1 cellular context compared by ENCODE assay signal in the genomic region with DNA sequence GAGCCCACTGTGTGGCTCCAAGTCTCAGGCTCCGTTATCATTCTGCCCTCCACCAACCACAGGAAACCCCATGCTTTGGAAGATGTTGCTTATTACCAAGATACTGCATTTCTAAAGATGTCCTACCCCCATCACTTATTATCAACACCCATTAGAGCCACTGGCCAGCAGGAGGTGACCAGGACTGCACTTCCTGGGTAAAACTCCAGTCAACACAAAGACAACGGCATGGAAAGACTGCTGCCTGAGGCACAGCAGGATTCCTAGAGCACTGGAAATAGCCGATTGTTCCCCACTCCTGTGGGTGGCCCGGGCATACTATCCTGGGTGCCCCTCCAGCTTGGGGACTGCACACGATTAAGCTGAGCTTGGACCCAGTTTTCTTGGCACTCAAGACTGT.
A peak's percentile ranks its signal among the peaks of the same experiment; 100 is the strongest.
TF ChIP-seq lines count a peak whose summit lies in the region.

No MANE protein-coding gene starts in this region.

TF ChIP-seq in H1, 55 proteins besides CTCF, POLR2A, EP300 and RAD21:
- 0 out of 2 replicates have a peak, but pooled peaks have one; percentile 15 for TF ChIP-seq SP4 (IDR thresholded peaks at IDR 0.05; ENCODE audit: low read length)
- TF ChIP-seq, protein P1, sequence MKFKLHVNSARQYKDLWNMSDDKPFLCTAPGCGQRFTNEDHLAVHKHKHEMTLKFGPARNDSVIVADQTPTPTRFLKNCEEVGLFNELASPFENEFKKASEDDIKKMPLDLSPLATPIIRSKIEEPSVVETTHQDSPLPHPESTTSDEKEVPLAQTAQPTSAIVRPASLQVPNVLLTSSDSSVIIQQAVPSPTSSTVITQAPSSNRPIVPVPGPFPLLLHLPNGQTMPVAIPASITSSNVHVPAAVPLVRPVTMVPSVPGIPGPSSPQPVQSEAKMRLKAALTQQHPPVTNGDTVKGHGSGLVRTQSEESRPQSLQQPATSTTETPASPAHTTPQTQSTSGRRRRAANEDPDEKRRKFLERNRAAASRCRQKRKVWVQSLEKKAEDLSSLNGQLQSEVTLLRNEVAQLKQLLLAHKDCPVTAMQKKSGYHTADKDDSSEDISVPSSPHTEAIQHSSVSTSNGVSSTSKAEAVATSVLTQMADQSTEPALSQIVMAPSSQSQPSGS (IDR thresholded peaks at IDR 0.05; ENCODE audit: low read length) = no peak
